1 cellular context compared by ENCODE assay signal in genomic region chr6:7240351-7240750, GRCh38.
TF ChIP-seq lines count a peak whose summit lies in the region.

No MANE protein-coding gene starts in this region.

TF ChIP-seq in K562, 482 proteins besides CTCF, POLR2A, EP300 and RAD21 (continued from another document):
- no peak for TF ChIP-seq ZNF134 (CRISPR knock-in tag; conservative IDR thresholded peaks at IDR 0.05)
